33 cellular contexts compared by ENCODE assay signal in the genomic region with DNA sequence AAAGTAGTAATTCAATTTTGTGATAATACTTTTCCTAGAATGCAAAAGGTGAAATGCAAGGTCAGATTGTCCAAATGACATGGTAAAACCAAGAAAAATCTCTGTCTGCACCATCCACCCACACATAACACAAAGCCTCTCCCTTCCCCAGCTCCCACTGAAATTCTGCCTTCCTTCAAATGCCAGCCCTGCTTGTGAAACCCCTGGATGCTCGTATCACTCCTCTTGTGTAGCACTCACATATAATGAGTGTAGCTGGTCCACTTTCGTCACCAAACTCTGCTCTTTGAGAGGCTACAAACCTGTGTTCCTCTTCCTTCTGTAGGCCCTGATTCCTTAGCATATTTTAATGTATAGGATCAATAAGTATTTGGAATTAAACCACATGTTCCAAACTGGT.
"Had no signal": no experiment of that assay in that cellular context is flagged by ENCODE, and none has a peak within 500 bp of the region (broad histone marks: within the 10 kb centered on the region; RNA-seq: fewer than 3 reads in every experiment).

No MANE protein-coding gene starts in this region.

- H2AFZ ChIP-seq: neural progenitor cell, parathyroid adenoma had no signal

- ATAC-seq: activated CD8-positive, alpha-beta T cell treated with anti-CD3 and anti-CD28 coated beads for 36 hours; activated naive CD4-positive, alpha-beta T cell treated with anti-CD3 and anti-CD28 coated beads, Interleukin-2, amount 50 U/mL, for 72 hours; activated T-cell treated with anti-CD3 and anti-CD28 coated beads, Interleukin-2, amount 50 U/mL, for 4 hours; effector memory CD8-positive, alpha-beta T cell; gastroesophageal sphincter; lower lobe of right lung; natural killer cell; psoas muscle; stimulated activated memory B cell treated with anti-CD40 and anti-IgM and Interleukin-4, amounts not matched to agents 10 μg/mL and 1 μg/mL and 100 μg/mL, for 72 hours; stimulated activated naive CD8-positive, alpha-beta T cell treated with anti-CD3 and anti-CD28 coated beads, Interleukin-15, amount 100 ng/mL, for 72 hours; WTC11 had no signal

- H3K36me3 ChIP-seq: gastroesophageal sphincter, lower lobe of right lung, neural progenitor cell, uterus had no signal

- H3K27me3 ChIP-seq: gastroesophageal sphincter, neural progenitor cell, uterus had no signal

- H3K9ac ChIP-seq: neural progenitor cell, parathyroid adenoma had no signal

- DNase-seq: activated CD4-positive, alpha-beta T cell treated with anti-CD3 and anti-CD28 coated beads for 1 hour; activated CD4-positive, alpha-beta T cell treated with anti-CD3 and anti-CD28 coated beads, Interleukin-2, amount 10 ng/mL, durations not matched to agents 7 days and 5 days; activated CD8-positive, alpha-beta T cell treated with anti-CD3 and anti-CD28 coated beads for 36 hours; activated naive CD4-positive, alpha-beta T cell; activated T-cell treated with anti-CD3 and anti-CD28 coated beads, Interleukin-2, amount 50 U/mL, for 4 hours; anterior cingulate cortex; caudate nucleus; cortex of kidney; effector memory CD8-positive, alpha-beta T cell; erythroblast; head of caudate nucleus; hippocampal formation; immature natural killer cell; kidney; lower lobe of right lung; mesenchymal stem cell; natural killer cell; occipital lobe; psoas muscle; stimulated activated CD4-positive, alpha-beta T cell treated with anti-CD3 and anti-CD28 coated beads, Interleukin-4, amount 100 ng/mL, for 4 hours; stimulated activated CD8-positive, alpha-beta memory T cell treated with anti-CD3 and anti-CD28 coated beads, Interleukin-4, amount 100 ng/mL, for 48 hours; stimulated activated naive CD8-positive, alpha-beta T cell treated with anti-CD3 and anti-CD28 coated beads, Interleukin-15, amount 100 ng/mL, for 72 hours; substantia nigra; T-helper 2 cell; uterus had no signal

- H3K79me2 ChIP-seq: parathyroid adenoma had no signal

- H3K27ac ChIP-seq: gastroesophageal sphincter, lower lobe of right lung, parathyroid adenoma, uterus had no signal

- H3K27ac Mint-ChIP-seq: activated CD4-positive, alpha-beta T cell treated with anti-CD3 and anti-CD28 coated beads, Interleukin-2, amount 10 ng/mL, durations not matched to agents 7 days and 5 days; activated CD8-positive, alpha-beta T cell treated with anti-CD3 and anti-CD28 coated beads for 36 hours; activated naive CD4-positive, alpha-beta T cell treated with anti-CD3 and anti-CD28 coated beads, Interleukin-2, amount 50 U/mL, for 72 hours; brain; effector memory CD8-positive, alpha-beta T cell; immature natural killer cell; natural killer cell; neural progenitor cell; stimulated activated memory B cell treated with anti-CD40 and anti-IgM and Interleukin-4, amounts not matched to agents 10 μg/mL and 1 μg/mL and 100 μg/mL, for 72 hours; stimulated activated naive CD8-positive, alpha-beta T cell treated with anti-CD3 and anti-CD28 coated beads, Interleukin-15, amount 100 ng/mL, for 72 hours; type B pancreatic cell had no signal

- H3K4me3 Mint-ChIP-seq: activated CD4-positive, alpha-beta T cell treated with anti-CD3 and anti-CD28 coated beads, Interleukin-2, amount 10 ng/mL, durations not matched to agents 7 days and 5 days; activated CD8-positive, alpha-beta T cell treated with anti-CD3 and anti-CD28 coated beads for 36 hours; activated T-cell treated with anti-CD3 and anti-CD28 coated beads, Interleukin-2, amount 50 U/mL, for 4 hours; brain; effector memory CD8-positive, alpha-beta T cell; immature natural killer cell; natural killer cell; neural progenitor cell; stimulated activated memory B cell treated with anti-CD40 and anti-IgM and Interleukin-4, amounts not matched to agents 10 μg/mL and 1 μg/mL and 100 μg/mL, for 72 hours; stimulated activated naive CD8-positive, alpha-beta T cell treated with anti-CD3 and anti-CD28 coated beads, Interleukin-15, amount 100 ng/mL, for 72 hours; type B pancreatic cell; WTC11 had no signal

- H3K9me3 ChIP-seq: gastroesophageal sphincter, lower lobe of right lung, psoas muscle, uterus had no signal

- H3K4me1 ChIP-seq: lower lobe of right lung, parathyroid adenoma, uterus had no signal

- H3K36me3 Mint-ChIP-seq: activated naive CD4-positive, alpha-beta T cell treated with anti-CD3 and anti-CD28 coated beads, Interleukin-2, amount 50 U/mL, for 72 hours; immature natural killer cell; natural killer cell; stimulated activated memory B cell treated with anti-CD40 and anti-IgM and Interleukin-4, amounts not matched to agents 10 μg/mL and 1 μg/mL and 100 μg/mL, for 72 hours; type B pancreatic cell had no signal

- H3K27me3 Mint-ChIP-seq: brain, type B pancreatic cell had no signal

- H3K4me1 Mint-ChIP-seq: activated CD4-positive, alpha-beta T cell treated with anti-CD3 and anti-CD28 coated beads, Interleukin-2, amount 10 ng/mL, durations not matched to agents 7 days and 5 days; immature natural killer cell; natural killer cell; stimulated activated memory B cell treated with anti-CD40 and anti-IgM and Interleukin-4, amounts not matched to agents 10 μg/mL and 1 μg/mL and 100 μg/mL, for 72 hours; stimulated activated naive CD8-positive, alpha-beta T cell treated with anti-CD3 and anti-CD28 coated beads, Interleukin-15, amount 100 ng/mL, for 72 hours had no signal

- H3K4me2 ChIP-seq: neural progenitor cell had no signal

- H3K9me3 Mint-ChIP-seq: activated CD4-positive, alpha-beta T cell treated with anti-CD3 and anti-CD28 coated beads, Interleukin-2, amount 10 ng/mL, durations not matched to agents 7 days and 5 days; activated CD8-positive, alpha-beta T cell treated with anti-CD3 and anti-CD28 coated beads for 36 hours; activated naive CD4-positive, alpha-beta T cell treated with anti-CD3 and anti-CD28 coated beads, Interleukin-2, amount 50 U/mL, for 72 hours; activated T-cell treated with anti-CD3 and anti-CD28 coated beads, Interleukin-2, amount 50 U/mL, for 4 hours; effector memory CD8-positive, alpha-beta T cell; immature natural killer cell; natural killer cell; stimulated activated memory B cell treated with anti-CD40 and anti-IgM and Interleukin-4, amounts not matched to agents 10 μg/mL and 1 μg/mL and 100 μg/mL, for 72 hours; stimulated activated naive CD8-positive, alpha-beta T cell treated with anti-CD3 and anti-CD28 coated beads, Interleukin-15, amount 100 ng/mL, for 72 hours; type B pancreatic cell had no signal

- H3K4me3 ChIP-seq: gastroesophageal sphincter, lower lobe of right lung, neural progenitor cell, psoas muscle, uterus had no signal
